In genomic region chr9:137186385-137186784, GRCh38 we compare ENCODE assay signal across 17 cellular contexts. TPM values are rescaled to one million over a fixed set of nuclear protein-coding genes. Genes with fewer than 3 reads are reported as not detected.
DNase-seq lines count a peak whose midpoint lies in the region; ATAC-seq and TF ChIP-seq lines count a peak whose summit lies in the region.
"Had no signal": no experiment of that assay in that cellular context is flagged by ENCODE, and none has a peak within 500 bp of the region (broad histone marks: within the 10 kb centered on the region; RNA-seq: fewer than 3 reads in every experiment).

No MANE protein-coding gene starts in this region.

- no peak for DNase-seq in activated naive CD4-positive, alpha-beta T cell treated with anti-CD3 and anti-CD28 coated beads, Interleukin-2, amount 10 ng/mL, durations not matched to agents 7 days and 5 days
- DNase-seq in activated naive CD4-positive, alpha-beta T cell treated with anti-CD3 and anti-CD28 coated beads, Interleukin-2, amount 50 U/mL, for 72 hours (ENCODE audit: low spot score in 2 of 2): no peak
- DNase-seq in T-cell: no peak
- no peak for DNase-seq in glutamatergic neuron
- DNase-seq in stimulated activated naive B cell treated with anti-CD40 and anti-IgM and Interleukin-4, amounts not matched to agents 10 μg/mL and 1 μg/mL and 100 μg/mL, for 72 hours: no peak
- DNase-seq in transverse colon: no peak
- DNase-seq in NAMALWA (ENCODE audit: low spot score): no peak
- DNase-seq: NCI-H1048; NCI-H526; stimulated activated CD4-positive, alpha-beta T cell treated with anti-CD3 and anti-CD28 coated beads, Interleukin-2, amount 100 ng/mL, for 48 hours; substantia nigra had no signal

- no peak for ATAC-seq in activated naive CD4-positive, alpha-beta T cell treated with anti-CD3 and anti-CD28 coated beads, Interleukin-2, amount 50 U/mL, for 72 hours
- no peak for ATAC-seq in T-cell (replicated peaks in 1 of 4)
- no peak for ATAC-seq in stimulated activated naive B cell treated with anti-CD40 and anti-IgM and Interleukin-4, amounts not matched to agents 10 μg/mL and 1 μg/mL and 100 μg/mL, for 72 hours (replicated peaks)
- no peak for ATAC-seq in GM18907 (IDR thresholded peaks at IDR 0.05; ENCODE audit: unreplicated experiment)
- ATAC-seq: esophagus mucosa had no signal

- peaks cover 36% of the 10 kb centered on the region for H3K36me3 Mint-ChIP-seq in activated naive CD4-positive, alpha-beta T cell treated with anti-CD3 and anti-CD28 coated beads, Interleukin-2, amount 10 ng/mL, durations not matched to agents 7 days and 5 days
- peaks cover 0 to 16% of the 10 kb centered on the region in 2 donors for H3K36me3 Mint-ChIP-seq in activated naive CD4-positive, alpha-beta T cell treated with anti-CD3 and anti-CD28 coated beads, Interleukin-2, amount 50 U/mL, for 72 hours
- H3K36me3 Mint-ChIP-seq in T-cell: peaks cover 21% of the 10 kb centered on the region
- no peaks in the 10 kb centered on the region for H3K36me3 Mint-ChIP-seq in glutamatergic neuron (ENCODE audit: unreplicated experiment)
- H3K36me3 Mint-ChIP-seq in stimulated activated naive B cell treated with anti-CD40 and anti-IgM and Interleukin-4, amounts not matched to agents 10 μg/mL and 1 μg/mL and 100 μg/mL, for 72 hours: peaks cover 25 to 54% of the 10 kb centered on the region in 2 donors

- WGBS in transverse colon (ENCODE audit: low coverage in 1 of 2), 2 donors: 55% methylated on average over 6 of the region's 6 CpGs; no CpG with 5 or more reads in 1 of the 2 donors

- peaks cover 0 to 25% (median 9%) of the 10 kb centered on the region in 4 donors for H3K36me3 ChIP-seq in transverse colon

- TF ChIP-seq POLR2A in transverse colon (IDR thresholded peaks at IDR 0.05): no peak

- peaks cover 37% of the 10 kb centered on the region for H3K4me1 Mint-ChIP-seq in activated naive CD4-positive, alpha-beta T cell treated with anti-CD3 and anti-CD28 coated beads, Interleukin-2, amount 10 ng/mL, durations not matched to agents 7 days and 5 days
- peaks cover 22 to 46% (median 42%) of the 10 kb centered on the region in 3 donors for H3K4me1 Mint-ChIP-seq in T-cell
- peaks cover 4% of the 10 kb centered on the region for H3K4me1 Mint-ChIP-seq in glutamatergic neuron (ENCODE audit: low read depth, unreplicated experiment)
- peaks cover 36 to 67% of the 10 kb centered on the region in 2 donors for H3K4me1 Mint-ChIP-seq in stimulated activated naive B cell treated with anti-CD40 and anti-IgM and Interleukin-4, amounts not matched to agents 10 μg/mL and 1 μg/mL and 100 μg/mL, for 72 hours

- no peaks in the 10 kb centered on the region for H3K9me3 ChIP-seq in transverse colon
- H3K9me3 ChIP-seq: SJSA1 had no signal

- no peaks in the 10 kb centered on the region for H3K27me3 ChIP-seq in transverse colon
- H3K27me3 ChIP-seq: SJSA1 had no signal

- peak overlapping the region; percentile 90 for H3K4me3 Mint-ChIP-seq in activated naive CD4-positive, alpha-beta T cell treated with anti-CD3 and anti-CD28 coated beads, Interleukin-2, amount 10 ng/mL, durations not matched to agents 7 days and 5 days
- H3K4me3 Mint-ChIP-seq in T-cell (peak overlapping the region; percentile 87 to 91 (median 88)), glutamatergic neuron (ENCODE audit: unreplicated experiment) (peak overlapping the region; percentile 92)
- peak overlapping the region; percentile 98 for H3K4me3 Mint-ChIP-seq in stimulated activated naive B cell treated with anti-CD40 and anti-IgM and Interleukin-4, amounts not matched to agents 10 μg/mL and 1 μg/mL and 100 μg/mL, for 72 hours

- peaks cover 36 to 45% (median 39%) of the 10 kb centered on the region in 4 donors for H3K4me1 ChIP-seq in transverse colon

- in situ Hi-C loops in transverse colon (cut with MboI; ENCODE audit: low pct_ligation_motif_present in 1 of 4, low pct_unique_long_range_greater_than_20kb in 1 of 4, low sequenced_read_pairs in 3 of 4): no loop called here

- POLR2A ChIA-PET in T-cell (lab: Charles Lee): no interaction called here

- TF ChIP-seq CTCF in glutamatergic neuron (IDR thresholded peaks at IDR 0.05; ENCODE audit: partially characterized antibody, unreplicated experiment): no peak
- no peak for TF ChIP-seq CTCF in transverse colon (IDR thresholded peaks at IDR 0.05)

- no peak overlapping the region for H3K27ac ChIP-seq in transverse colon
- H3K27ac ChIP-seq: SJSA1 had no signal

- TF ChIP-seq EP300 in transverse colon (IDR thresholded peaks at IDR 0.05; ENCODE audit: low read depth): no peak

- intact Hi-C loops in transverse colon (cut with DNase I; ENCODE audit: low total_unique reads): no loop called here

- CTCF ChIA-PET in activated naive CD4-positive, alpha-beta T cell treated with anti-CD3 and anti-CD28 coated beads, Interleukin-2, amount 10 ng/mL, durations not matched to agents 7 days and 5 days (lab: Charles Lee): no interaction called here
- CTCF ChIA-PET in T-cell (lab: Charles Lee): no interaction called here

- H3K27me3 Mint-ChIP-seq in activated naive CD4-positive, alpha-beta T cell treated with anti-CD3 and anti-CD28 coated beads, Interleukin-2, amount 10 ng/mL, durations not matched to agents 7 days and 5 days: peaks cover 10% of the 10 kb centered on the region
- H3K27me3 Mint-ChIP-seq in T-cell: no peaks in the 10 kb centered on the region
- H3K27me3 Mint-ChIP-seq in glutamatergic neuron (ENCODE audit: unreplicated experiment): peaks cover 4% of the 10 kb centered on the region
- no peaks in the 10 kb centered on the region for H3K27me3 Mint-ChIP-seq in stimulated activated naive B cell treated with anti-CD40 and anti-IgM and Interleukin-4, amounts not matched to agents 10 μg/mL and 1 μg/mL and 100 μg/mL, for 72 hours

- H3K27ac Mint-ChIP-seq in activated naive CD4-positive, alpha-beta T cell treated with anti-CD3 and anti-CD28 coated beads, Interleukin-2, amount 10 ng/mL, durations not matched to agents 7 days and 5 days: peak overlapping the region; percentile 71
- H3K27ac Mint-ChIP-seq in activated naive CD4-positive, alpha-beta T cell treated with anti-CD3 and anti-CD28 coated beads, Interleukin-2, amount 50 U/mL, for 72 hours: no peak overlapping the region
- H3K27ac Mint-ChIP-seq in T-cell (no peak overlapping the region), glutamatergic neuron (ENCODE audit: unreplicated experiment) (no peak overlapping the region)
- no peak overlapping the region for H3K27ac Mint-ChIP-seq in stimulated activated naive B cell treated with anti-CD40 and anti-IgM and Interleukin-4, amounts not matched to agents 10 μg/mL and 1 μg/mL and 100 μg/mL, for 72 hours

- peak overlapping the region in 1 of 4 donors; percentile 98 for H3K4me3 ChIP-seq in transverse colon

- no peaks in the 10 kb centered on the region for H3K9me3 Mint-ChIP-seq in activated naive CD4-positive, alpha-beta T cell treated with anti-CD3 and anti-CD28 coated beads, Interleukin-2, amount 10 ng/mL, durations not matched to agents 7 days and 5 days
- H3K9me3 Mint-ChIP-seq in activated naive CD4-positive, alpha-beta T cell treated with anti-CD3 and anti-CD28 coated beads, Interleukin-2, amount 50 U/mL, for 72 hours: no peaks in the 10 kb centered on the region
- no peaks in the 10 kb centered on the region for H3K9me3 Mint-ChIP-seq in T-cell
- peaks cover 13% of the 10 kb centered on the region for H3K9me3 Mint-ChIP-seq in glutamatergic neuron (ENCODE audit: unreplicated experiment)
- no peaks in the 10 kb centered on the region for H3K9me3 Mint-ChIP-seq in stimulated activated naive B cell treated with anti-CD40 and anti-IgM and Interleukin-4, amounts not matched to agents 10 μg/mL and 1 μg/mL and 100 μg/mL, for 72 hours

RNA-seq across cellular contexts. Expression of gene ANAPC2, which starts 2.0 kb away (rescaled TPM):
- 10 to 100 TPM; 48.1 to 68.3 TPM for total RNA-seq in activated naive CD4-positive, alpha-beta T cell treated with anti-CD3 and anti-CD28 coated beads, Interleukin-2, amount 50 U/mL, for 72 hours
- 100 to 1,000 TPM; 133 to 142 (median 141) TPM for total RNA-seq in T-cell
- 72.9 TPM for total RNA-seq in glutamatergic neuron (ENCODE audit: unreplicated experiment)
- total RNA-seq in transverse colon: 100 to 1,000 TPM in 2 of 4 donors, 10 to 100 TPM in 2; 37.0 to 176 (median 70.3) TPM

RNA-seq across cellular contexts. Expression of gene SSNA1, which starts 2.1 kb away (rescaled TPM):
- total RNA-seq in activated naive CD4-positive, alpha-beta T cell treated with anti-CD3 and anti-CD28 coated beads, Interleukin-2, amount 50 U/mL, for 72 hours: 10 to 100 TPM; 37.1 to 64.0 TPM
- total RNA-seq in T-cell (10 to 100 TPM; 37.0 to 71.6 (median 64.0) TPM), glutamatergic neuron (ENCODE audit: unreplicated experiment) (37.3 TPM), transverse colon (100 to 1,000 TPM in 2 of 4 donors, 10 to 100 TPM in 2; 93.5 to 104 (median 99.8) TPM)

RNA-seq across cellular contexts. Expression of gene TPRN, which starts 14.2 kb away (rescaled TPM):
- 1 to 10 TPM; 5.7 to 7.3 TPM for total RNA-seq in activated naive CD4-positive, alpha-beta T cell treated with anti-CD3 and anti-CD28 coated beads, Interleukin-2, amount 50 U/mL, for 72 hours
- total RNA-seq in T-cell: 10 to 100 TPM in 3 of 5 donors, 1 to 10 TPM in 2; 5.8 to 12.8 (median 12.1) TPM
- 9.6 TPM for total RNA-seq in glutamatergic neuron (ENCODE audit: unreplicated experiment)
- total RNA-seq in transverse colon: 100 to 1,000 TPM in 2 of 4 donors, 10 to 100 TPM in 2; 76.2 to 228 (median 117) TPM

RNA-seq across cellular contexts. Expression of gene TMEM210, which starts 14.5 kb away (rescaled TPM):
- total RNA-seq in activated naive CD4-positive, alpha-beta T cell treated with anti-CD3 and anti-CD28 coated beads, Interleukin-2, amount 50 U/mL, for 72 hours: not detected
- total RNA-seq in T-cell: not detected
- total RNA-seq in glutamatergic neuron (ENCODE audit: unreplicated experiment): not detected
- total RNA-seq in transverse colon: not detected
- total RNA-seq: activated CD8-positive, alpha-beta memory T cell treated with anti-CD3 and anti-CD28 coated beads for 36 hours; bronchial epithelial cell; esophagus mucosa; omental fat pad; SJSA1 had no signal

RNA-seq across cellular contexts. Expression of gene LRRC26, which starts 16.5 kb away (rescaled TPM):
- not detected for total RNA-seq in activated naive CD4-positive, alpha-beta T cell treated with anti-CD3 and anti-CD28 coated beads, Interleukin-2, amount 50 U/mL, for 72 hours
- not detected for total RNA-seq in T-cell
- total RNA-seq in glutamatergic neuron (ENCODE audit: unreplicated experiment): 0.98 TPM
- 100 to 1,000 TPM in 1 of 4 donors, 10 to 100 TPM in 3; 31.8 to 437 (median 64.8) TPM for total RNA-seq in transverse colon
- total RNA-seq: activated CD8-positive, alpha-beta memory T cell treated with anti-CD3 and anti-CD28 coated beads for 36 hours; omental fat pad; SJSA1 had no signal
